ENCODE assay signal across 32 cellular contexts in genomic region chr22:23158516-23159286, GRCh38. TPM values are rescaled to one million over a fixed set of nuclear protein-coding genes. Genes with fewer than 3 reads are reported as not detected.
"Had no signal": no experiment of that assay in that cellular context is flagged by ENCODE, and none has a peak within 500 bp of the region (broad histone marks: within the 10 kb centered on the region; RNA-seq: fewer than 3 reads in every experiment).

No MANE protein-coding gene starts in this region.

- H3K27ac ChIP-seq: epithelial cell of prostate, esophagus squamous epithelium, left ventricle myocardium inferior, pancreas, psoas muscle, stomach had no signal

- H3K4me2 ChIP-seq: smooth muscle cell had no signal

- H3K4me1 ChIP-seq: left ventricle myocardium inferior, pancreas, psoas muscle had no signal

- H3K36me3 Mint-ChIP-seq: activated CD8-positive, alpha-beta memory T cell treated with anti-CD3 and anti-CD28 coated beads, Interleukin-2, amount 10 ng/mL, durations not matched to agents 7 days and 5 days; activated naive CD8-positive, alpha-beta T cell; naive B cell; stimulated activated naive B cell treated with anti-CD40 and anti-IgM and Interleukin-4, amounts not matched to agents 10 μg/mL and 1 μg/mL and 100 μg/mL, for 72 hours had no signal

- H3K9me3 Mint-ChIP-seq: activated T-cell treated with anti-CD3 and anti-CD28 coated beads, Interleukin-2, amount 50 U/mL, for 72 hours; central memory CD8-positive, alpha-beta T cell; mesothelial cell of epicardium; naive B cell; nephron progenitor cell; stimulated activated naive B cell treated with anti-CD40 and anti-IgM and Interleukin-4, amounts not matched to agents 10 μg/mL and 1 μg/mL and 100 μg/mL, for 72 hours; T-helper 2 cell treated with Interferon-gamma antibody and Interleukin-4, amounts not matched to agents 5 μg/mL and 100 μg/mL, for 36 hours had no signal

- H3K4me1 Mint-ChIP-seq: activated CD4-positive, alpha-beta T cell treated with anti-CD3 and anti-CD28 coated beads for 36 hours; activated CD8-positive, alpha-beta memory T cell treated with anti-CD3 and anti-CD28 coated beads, Interleukin-2, amount 10 ng/mL, durations not matched to agents 7 days and 5 days had no signal

- H3K4me3 ChIP-seq: esophagus squamous epithelium, left ventricle myocardium inferior, pancreas, psoas muscle, smooth muscle cell, stomach, thyroid gland, upper lobe of left lung had no signal

- H3K36me3 ChIP-seq: left ventricle myocardium inferior, pancreas, thyroid gland, upper lobe of left lung had no signal

- H3K9me3 ChIP-seq: esophagus squamous epithelium, left ventricle myocardium inferior, pancreas, psoas muscle, stomach, thyroid gland, upper lobe of left lung had no signal

- H3K4me3 Mint-ChIP-seq: activated CD4-positive, alpha-beta T cell treated with anti-CD3 and anti-CD28 coated beads for 36 hours; activated CD8-positive, alpha-beta memory T cell treated with anti-CD3 and anti-CD28 coated beads, Interleukin-2, amount 10 ng/mL, durations not matched to agents 7 days and 5 days; activated CD8-positive, alpha-beta T cell treated with anti-CD3 and anti-CD28 coated beads, Interleukin-2, amount 10 ng/mL, durations not matched to agents 7 days and 5 days; activated naive CD8-positive, alpha-beta T cell; activated T-cell treated with anti-CD3 and anti-CD28 coated beads, Interleukin-2, amount 50 U/mL, for 72 hours; central memory CD8-positive, alpha-beta T cell; mesothelial cell of epicardium; naive B cell; nephron progenitor cell; stimulated activated naive B cell treated with anti-CD40 and anti-IgM and Interleukin-4, amounts not matched to agents 10 μg/mL and 1 μg/mL and 100 μg/mL, for 72 hours; T-helper 2 cell treated with Interferon-gamma antibody and Interleukin-4, amounts not matched to agents 5 μg/mL and 100 μg/mL, for 36 hours had no signal

- DNase-seq: activated CD4-positive, alpha-beta T cell treated with anti-CD3 and anti-CD28 coated beads for 36 hours; activated CD4-positive, CD25-positive, alpha-beta regulatory T cell; activated CD8-positive, alpha-beta memory T cell treated with anti-CD3 and anti-CD28 coated beads, Interleukin-2, amount 10 ng/mL, durations not matched to agents 7 days and 5 days; activated CD8-positive, alpha-beta T cell treated with anti-CD3 and anti-CD28 coated beads, Interleukin-2, amount 10 ng/mL, durations not matched to agents 7 days and 5 days; activated naive CD4-positive, alpha-beta T cell treated with Interleukin-2 at 50 U/mL for 16 hours; activated T-cell treated with anti-CD3 and anti-CD28 coated beads, Interleukin-2, amount 50 U/mL, for 72 hours; anterior cingulate cortex; dermis blood vessel endothelial cell; effector CD4-positive, alpha-beta T cell; esophagus squamous epithelium; foreskin melanocyte; glutamatergic neuron; left ventricle myocardium inferior; naive B cell; nephron progenitor cell; nucleus accumbens; pancreas; psoas muscle; stimulated activated CD4-positive, alpha-beta T cell treated with anti-CD3 and anti-CD28 coated beads, Interleukin-15, amount 100 ng/mL, for 24 hours; stimulated activated CD4-positive, alpha-beta T cell treated with anti-CD3 and anti-CD28 coated beads, Interleukin-2, amount 100 ng/mL, for 24 hours; stimulated activated naive B cell treated with anti-CD40 and anti-IgM and Interleukin-4, amounts not matched to agents 10 μg/mL and 1 μg/mL and 100 μg/mL, for 72 hours; stomach had no signal

- H3K27me3 ChIP-seq: esophagus squamous epithelium, pancreas, stomach, thyroid gland, upper lobe of left lung had no signal

- H3K27ac Mint-ChIP-seq: activated CD4-positive, alpha-beta T cell treated with anti-CD3 and anti-CD28 coated beads for 36 hours; activated CD8-positive, alpha-beta memory T cell treated with anti-CD3 and anti-CD28 coated beads, Interleukin-2, amount 10 ng/mL, durations not matched to agents 7 days and 5 days; activated CD8-positive, alpha-beta T cell treated with anti-CD3 and anti-CD28 coated beads, Interleukin-2, amount 10 ng/mL, durations not matched to agents 7 days and 5 days; activated naive CD8-positive, alpha-beta T cell; activated T-cell treated with anti-CD3 and anti-CD28 coated beads, Interleukin-2, amount 50 U/mL, for 72 hours; mesothelial cell of epicardium; nephron progenitor cell; T-helper 2 cell treated with Interferon-gamma antibody and Interleukin-4, amounts not matched to agents 5 μg/mL and 100 μg/mL, for 36 hours had no signal

- ATAC-seq: activated CD4-positive, alpha-beta T cell treated with anti-CD3 and anti-CD28 coated beads for 36 hours; activated CD8-positive, alpha-beta memory T cell treated with anti-CD3 and anti-CD28 coated beads, Interleukin-2, amount 10 ng/mL, durations not matched to agents 7 days and 5 days; activated CD8-positive, alpha-beta T cell treated with anti-CD3 and anti-CD28 coated beads, Interleukin-2, amount 10 ng/mL, durations not matched to agents 7 days and 5 days; activated T-cell treated with anti-CD3 and anti-CD28 coated beads, Interleukin-2, amount 50 U/mL, for 72 hours; pancreas; psoas muscle; stimulated activated naive B cell treated with anti-CD40 and anti-IgM and Interleukin-4, amounts not matched to agents 10 μg/mL and 1 μg/mL and 100 μg/mL, for 72 hours had no signal

- H3K27me3 Mint-ChIP-seq: activated CD4-positive, alpha-beta T cell treated with anti-CD3 and anti-CD28 coated beads for 36 hours; activated CD8-positive, alpha-beta memory T cell treated with anti-CD3 and anti-CD28 coated beads, Interleukin-2, amount 10 ng/mL, durations not matched to agents 7 days and 5 days; activated naive CD8-positive, alpha-beta T cell; central memory CD8-positive, alpha-beta T cell; naive B cell; stimulated activated naive B cell treated with anti-CD40 and anti-IgM and Interleukin-4, amounts not matched to agents 10 μg/mL and 1 μg/mL and 100 μg/mL, for 72 hours had no signal

RNA-seq across cellular contexts. Expression of gene RSPH14, which starts 16.9 kb away (rescaled TPM):
- total RNA-seq: activated CD8-positive, alpha-beta memory T cell treated with anti-CD3 and anti-CD28 coated beads, Interleukin-2, amount 10 ng/mL, durations not matched to agents 7 days and 5 days; bronchial epithelial cell; esophagus squamous epithelium; left ventricle myocardium inferior; lung microvascular endothelial cell; psoas muscle; smooth muscle cell; stomach had no signal
- polyA plus RNA-seq: psoas muscle had no signal
